ENCODE assay signal across 1 cellular context in genomic region chr16:46972971-46973456, GRCh38.
TF ChIP-seq lines count a peak whose summit lies in the region.

No MANE protein-coding gene starts in this region.

TF ChIP-seq in K562, 482 proteins besides CTCF, POLR2A, EP300 and RAD21 (continued from another document):
- 0 out of 2 replicates have a peak, but pooled peaks have one; percentile 4 for TF ChIP-seq ARID4B (CRISPR knock-in tag; IDR thresholded peaks at IDR 0.05)
- TF ChIP-seq GATAD2B (IDR thresholded peaks at IDR 0.05; ENCODE audit: borderline replicate concordance), result peak; percentile 59; the same call in 1 of the 2 replicates
- peak in 2 of 3 experiments; percentile 24 to 30 for TF ChIP-seq YY1 (IDR thresholded peaks at IDR 0.05; ENCODE audit: borderline replicate concordance in 1 of 3, control insufficient read depth in 1 of 3, extremely low read depth in 1 of 3, insufficient read depth in 3 of 3, insufficient read length in 1 of 3, insufficient replicate concordance in 2 of 3, low read depth in 1 of 3, low read length in 2 of 3)
TF ChIP-seq in K562: peak in this region for 10.
